ENCODE assay signal across 11 cellular contexts in the genomic region with DNA sequence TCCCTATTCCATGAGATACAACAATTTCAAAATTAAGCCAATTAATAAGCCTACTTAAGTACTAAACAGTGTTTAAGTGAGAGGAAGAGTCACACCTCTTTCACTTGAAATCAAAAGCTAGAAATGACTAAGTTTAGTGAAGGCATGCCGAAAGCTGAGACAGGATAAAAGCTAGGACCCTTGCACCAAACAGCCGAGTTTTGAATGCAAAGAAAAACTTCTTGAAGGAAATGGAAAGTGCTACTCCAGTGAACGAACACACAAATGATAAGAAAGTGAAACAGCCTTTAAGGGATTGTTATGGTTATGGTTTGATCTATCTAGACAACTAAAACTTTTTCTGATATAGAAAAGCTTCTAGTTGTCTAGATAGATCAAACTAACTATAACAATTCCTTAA.
DNase-seq lines count a peak whose midpoint lies in the region; ATAC-seq and TF ChIP-seq lines count a peak whose summit lies in the region.
"Had no signal": no experiment of that assay in that cellular context is flagged by ENCODE, and none has a peak within 500 bp of the region (broad histone marks: within the 10 kb centered on the region; RNA-seq: fewer than 3 reads in every experiment).

No MANE protein-coding gene starts in this region.

- TF ChIP-seq CTCF in GM10266 (IDR thresholded peaks at IDR 0.05; ENCODE audit: control insufficient read depth, insufficient read depth, low read depth, missing control alignments) (no peak), coronary artery (IDR thresholded peaks at IDR 0.05) (no peak)

- peak overlapping the region; percentile 27 for H3K27ac Mint-ChIP-seq in activated T-cell treated with anti-CD3 and anti-CD28 coated beads, Interleukin-2, amount 50 U/mL, for 72 hours
- no peak overlapping the region for H3K27ac Mint-ChIP-seq in central memory CD8-positive, alpha-beta T cell (ENCODE audit: low read depth)

- no peak overlapping the region for H3K27ac ChIP-seq in coronary artery
- H3K27ac ChIP-seq: cardiac muscle cell had no signal

- H3K27me3 Mint-ChIP-seq in activated T-cell treated with anti-CD3 and anti-CD28 coated beads, Interleukin-2, amount 50 U/mL, for 72 hours (ENCODE audit: low read depth): peaks cover 7% of the 10 kb centered on the region
- no peaks in the 10 kb centered on the region for H3K27me3 Mint-ChIP-seq in central memory CD8-positive, alpha-beta T cell

- no peak for DNase-seq in activated T-cell treated with anti-CD3 and anti-CD28 coated beads, Interleukin-2, amount 50 U/mL, for 72 hours
- DNase-seq in activated T-cell treated with anti-CD3 and anti-CD28 coated beads for 4 hours (no peak), cerebellum (ENCODE audit: low spot score) (no peak), GM10266 (ENCODE audit: extremely low spot score) (no peak), coronary artery (ENCODE audit: low spot score) (no peak)
- DNase-seq in central memory CD8-positive, alpha-beta T cell (ENCODE audit: low spot score in 2 of 2): no peak
- DNase-seq: activated CD4-positive, alpha-beta T cell treated with anti-CD3 and anti-CD28 coated beads, Interleukin-2, amount 50 U/mL, for 4 hours; GDM1 had no signal

- H3K9me3 Mint-ChIP-seq in activated T-cell treated with anti-CD3 and anti-CD28 coated beads, Interleukin-2, amount 50 U/mL, for 72 hours: no peaks in the 10 kb centered on the region
- H3K9me3 Mint-ChIP-seq in central memory CD8-positive, alpha-beta T cell: no peaks in the 10 kb centered on the region

- peak overlapping the region; percentile 41 to 74 for H3K4me3 Mint-ChIP-seq in activated T-cell treated with anti-CD3 and anti-CD28 coated beads, Interleukin-2, amount 50 U/mL, for 72 hours
- peak overlapping the region; percentile 6 for H3K4me3 Mint-ChIP-seq in central memory CD8-positive, alpha-beta T cell

- no peak overlapping the region for H3K4me3 ChIP-seq in coronary artery
- H3K4me3 ChIP-seq: cardiac muscle cell had no signal

- H3K36me3 Mint-ChIP-seq in activated T-cell treated with anti-CD3 and anti-CD28 coated beads, Interleukin-2, amount 50 U/mL, for 72 hours (ENCODE audit: insufficient read depth in 2 of 2): no peaks in the 10 kb centered on the region
- H3K36me3 Mint-ChIP-seq in central memory CD8-positive, alpha-beta T cell (ENCODE audit: insufficient read depth): peaks cover 2% of the 10 kb centered on the region

- peak; percentile 73 to 79 for ATAC-seq in activated T-cell treated with anti-CD3 and anti-CD28 coated beads, Interleukin-2, amount 50 U/mL, for 72 hours (replicated peaks in 1 of 2)
- ATAC-seq in GM21529 (IDR thresholded peaks at IDR 0.05; ENCODE audit: unreplicated experiment) (peak; percentile 92), HG03139 (IDR thresholded peaks at IDR 0.05; ENCODE audit: unreplicated experiment) (peak; percentile 66)
- ATAC-seq in central memory CD8-positive, alpha-beta T cell (replicated peaks; ENCODE audit: extremely low read depth, poor library complexity, severe bottlenecking): no peak

- H3K4me1 Mint-ChIP-seq in activated T-cell treated with anti-CD3 and anti-CD28 coated beads, Interleukin-2, amount 50 U/mL, for 72 hours (ENCODE audit: low read depth): peaks cover 19% of the 10 kb centered on the region
- H3K4me1 Mint-ChIP-seq in central memory CD8-positive, alpha-beta T cell: peaks cover 10% of the 10 kb centered on the region
